9 cellular contexts compared by ENCODE assay signal in the genomic region with DNA sequence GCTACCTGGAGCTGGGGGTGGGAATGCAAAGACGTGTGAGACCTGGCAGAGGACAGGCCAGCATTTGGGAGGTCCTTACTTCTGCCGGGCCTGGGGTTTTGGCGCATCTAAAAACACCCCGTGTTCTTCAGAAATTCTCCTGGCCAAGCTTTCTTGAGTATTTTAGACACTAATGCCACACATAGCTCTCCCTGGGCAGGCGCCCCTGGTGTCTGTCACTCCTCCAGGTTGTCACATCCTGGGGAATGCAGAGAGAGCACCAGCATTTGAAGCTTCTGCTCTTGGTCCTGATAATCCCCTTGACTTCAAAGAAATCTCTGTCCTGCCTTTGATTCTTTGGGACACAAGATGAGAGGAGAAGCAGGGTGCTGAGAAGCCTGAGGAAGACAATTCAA. TPM values are rescaled to one million over a fixed set of nuclear protein-coding genes. Genes with fewer than 3 reads are reported as not detected.
A peak's percentile ranks its signal among the peaks of the same experiment; 100 is the strongest.
DNase-seq lines count a peak whose midpoint lies in the region; ATAC-seq, FAIRE-seq and TF ChIP-seq lines count a peak whose summit lies in the region.
"Had no signal": no experiment of that assay in that cellular context is flagged by ENCODE, and none has a peak within 500 bp of the region (broad histone marks: within the 10 kb centered on the region; RNA-seq: fewer than 3 reads in every experiment).

No MANE protein-coding gene starts in this region.

- TF ChIP-seq CTCF in DND-41 (IDR thresholded peaks at IDR 0.05; ENCODE audit: borderline replicate concordance, extremely low read depth, low read length, poor library complexity, severe bottlenecking) (no peak), endothelial cell of umbilical vein (IDR thresholded peaks at IDR 0.05; ENCODE audit: extremely low read depth in 1 of 2, insufficient read depth in 1 of 2, low read depth in 1 of 2, low read length in 2 of 2) (no peak), osteoblast (IDR thresholded peaks at IDR 0.05; ENCODE audit: extremely low read depth, low read depth, low read length) (no peak)

- peak overlapping the region; percentile 69 for H3K4me2 ChIP-seq in DND-41 (ENCODE audit: insufficient read depth, low read length)
- peak overlapping the region; percentile 64 for H3K4me2 ChIP-seq in Karpas-422 (ENCODE audit: low read depth, low read length, poor library complexity, severe bottlenecking)
- H3K4me2 ChIP-seq in endothelial cell of umbilical vein (ENCODE audit: insufficient read depth, low read length), result no peak overlapping the region
- H3K4me2 ChIP-seq in osteoblast (ENCODE audit: insufficient read depth, low read length), result no peak overlapping the region

- POLR2A ChIA-PET in endothelial cell of umbilical vein (lab: Charles Lee), result interaction anchor here (0.6 kb wide), 1 partner anchor 90 kb away, joined by 3 read pairs; no protein-coding TSS in a partner anchor

- H3K27ac ChIP-seq in DND-41 (ENCODE audit: low read length), result peak overlapping the region; percentile 65
- no peak overlapping the region for H3K27ac ChIP-seq in Karpas-422 (ENCODE audit: low read length)
- H3K27ac ChIP-seq in endothelial cell of umbilical vein (ENCODE audit: insufficient read depth, low read depth, low read length), result no peak overlapping the region
- H3K27ac ChIP-seq in osteoblast (ENCODE audit: low read depth, low read length), result no peak overlapping the region
- H3K27ac ChIP-seq: neutrophil had no signal

- H3K9ac ChIP-seq in DND-41 (ENCODE audit: low read depth, low read length) (peak overlapping the region; percentile 53), Karpas-422 (ENCODE audit: low read length) (peak overlapping the region; percentile 47), endothelial cell of umbilical vein (replicated peaks; ENCODE audit: extremely low read depth, insufficient read depth, low read length) (no peak overlapping the region)

- H3K9me3 ChIP-seq in DND-41 (ENCODE audit: insufficient read depth, low read length, severe bottlenecking), result no peaks in the 10 kb centered on the region
- H3K9me3 ChIP-seq in Karpas-422 (ENCODE audit: low read length), result no peaks in the 10 kb centered on the region
- no peaks in the 10 kb centered on the region for H3K9me3 ChIP-seq in endothelial cell of umbilical vein (replicated peaks; ENCODE audit: control insufficient read depth, insufficient read depth, low read length)
- no peaks in the 10 kb centered on the region for H3K9me3 ChIP-seq in osteoblast (ENCODE audit: low read depth, low read length)
- H3K9me3 ChIP-seq: neutrophil had no signal

- H3K36me3 ChIP-seq in DND-41 (ENCODE audit: insufficient read depth, low read length), result no peaks in the 10 kb centered on the region
- H3K36me3 ChIP-seq in Karpas-422 (ENCODE audit: insufficient read depth, low read length), result no peaks in the 10 kb centered on the region
- H3K36me3 ChIP-seq in endothelial cell of umbilical vein (ENCODE audit: control insufficient read depth in 2 of 2, extremely low read depth in 1 of 2, insufficient read depth in 2 of 2, low read length in 2 of 2), result no peaks in the 10 kb centered on the region
- H3K36me3 ChIP-seq in osteoblast (ENCODE audit: insufficient read depth, low read length), result no peaks in the 10 kb centered on the region
- H3K36me3 ChIP-seq: neutrophil had no signal

- H3K4me1 ChIP-seq in DND-41 (ENCODE audit: insufficient read depth, low read length) (peaks cover 13% of the 10 kb centered on the region), Karpas-422 (ENCODE audit: low read length) (peaks cover 25% of the 10 kb centered on the region), endothelial cell of umbilical vein (ENCODE audit: control insufficient read depth, extremely low read depth, insufficient read depth, low read length) (no peaks in the 10 kb centered on the region), osteoblast (ENCODE audit: insufficient read depth, low read length) (no peaks in the 10 kb centered on the region)

- dilution Hi-C loops in endothelial cell of umbilical vein (cut with MboI; ENCODE audit: extremely low pct_ligation_motif_present, low sequenced_read_pairs), result no loop called here

- ATAC-seq in DND-41 (ENCODE audit: insufficient read depth, low read depth) (no peak; the same call in none of the 3 replicates), HG02642 (IDR thresholded peaks at IDR 0.05; ENCODE audit: poor library complexity, unreplicated experiment) (no peak)

- H2AFZ ChIP-seq in DND-41 (ENCODE audit: low read depth, low read length) (peak overlapping the region; percentile 94), Karpas-422 (ENCODE audit: low read length) (peak overlapping the region; percentile 93; the same call in 1 of the 2 replicates), endothelial cell of umbilical vein (ENCODE audit: low read depth, low read length) (peak overlapping the region; percentile 75), osteoblast (ENCODE audit: low read length) (peak overlapping the region; percentile 51)

- H4K20me1 ChIP-seq in DND-41 (ENCODE audit: insufficient read depth, low read length), result no peaks in the 10 kb centered on the region
- H4K20me1 ChIP-seq in Karpas-422 (ENCODE audit: insufficient read depth, low read depth, low read length), result no peaks in the 10 kb centered on the region
- no peaks in the 10 kb centered on the region for H4K20me1 ChIP-seq in endothelial cell of umbilical vein (replicated peaks; ENCODE audit: control insufficient read depth, extremely low read depth, insufficient read depth, low read length)
- H4K20me1 ChIP-seq in osteoblast (ENCODE audit: insufficient read depth, low read length), result no peaks in the 10 kb centered on the region

- FAIRE-seq in endothelial cell of umbilical vein (lab: Jason Lieb, UNC), result no peak

- no peak for TF ChIP-seq POLR2A in endothelial cell of umbilical vein (IDR thresholded peaks at IDR 0.05; ENCODE audit: low read depth, low read length)

- peak overlapping the region in 1 of 2 experiments; percentile 57; a peak in 2 of 4 replicates for H3K4me3 ChIP-seq in DND-41 (ENCODE audit: low read depth in 1 of 2, low read length in 2 of 2)
- peak overlapping the region; percentile 44; the same call in 1 of the 2 replicates for H3K4me3 ChIP-seq in Karpas-422 (ENCODE audit: low read length)
- H3K4me3 ChIP-seq in endothelial cell of umbilical vein (replicated peaks in 1 of 3; ENCODE audit: insufficient read depth in 1 of 3, low read depth in 1 of 3, low read length in 3 of 3), result no peak overlapping the region
- no peak overlapping the region for H3K4me3 ChIP-seq in osteoblast (ENCODE audit: insufficient read depth, low read length)

- intact Hi-C loops in endothelial cell of umbilical vein (cut with micrococcal nuclease), result loop anchor here (1.0 kb wide), 1 partner anchor 225 kb away; a partner anchor contains a TSS
- intact Hi-C loops in posterior vena cava (cut with DNase I), result no loop called here

- DNase-seq in DND-41, result no peak
- DNase-seq in Karpas-422, result peak; percentile 41
- no peak for DNase-seq in endothelial cell of umbilical vein (ENCODE audit: low read depth, low spot score)
- peak; percentile 67 for DNase-seq in osteoblast (ENCODE audit: insufficient read length, low spot score, missing footprints)
- DNase-seq in NCI-H2196 treated with DMSO at 0.1 percent for 48 hours (lab: John Stamatoyannopoulos, UW; ENCODE audit: unreplicated experiment), result no peak
- DNase-seq in posterior vena cava (ENCODE audit: low spot score), result no peak
- no peak for DNase-seq in HuH-7.5 (ENCODE audit: low spot score)

- H3K79me2 ChIP-seq in DND-41 (ENCODE audit: insufficient read depth, low read length) (no peaks in the 10 kb centered on the region), Karpas-422 (ENCODE audit: low read length) (no peaks in the 10 kb centered on the region), endothelial cell of umbilical vein (ENCODE audit: control insufficient read depth, insufficient read depth, low read length) (no peaks in the 10 kb centered on the region), osteoblast (ENCODE audit: insufficient read depth, low read length) (no peaks in the 10 kb centered on the region)

- BruUV-seq in endothelial cell of umbilical vein (replicated peaks; lab: Mats Ljungman, UMichigan), result no TSS peak

- CTCF ChIA-PET in endothelial cell of umbilical vein (lab: Charles Lee), result interaction anchor here (0.9 to 1.3 kb wide), 3 partner anchors 11 to 34 kb away, joined by 3 read pairs; no protein-coding TSS in a partner anchor

- H3K9me1 ChIP-seq in endothelial cell of umbilical vein (replicated peaks; ENCODE audit: control insufficient read depth, extremely low read depth, insufficient read depth, low read length), result no peaks in the 10 kb centered on the region

- H3K27me3 ChIP-seq in DND-41 (ENCODE audit: insufficient read depth, low read length, poor library complexity) (no peaks in the 10 kb centered on the region), Karpas-422 (ENCODE audit: low read length) (no peaks in the 10 kb centered on the region), endothelial cell of umbilical vein (ENCODE audit: control insufficient read depth in 2 of 2, insufficient read depth in 2 of 2, low read length in 2 of 2) (no peaks in the 10 kb centered on the region), osteoblast (ENCODE audit: insufficient read depth, low read length) (no peaks in the 10 kb centered on the region)

- H3K9me2 ChIP-seq in Karpas-422 (replicated peaks; ENCODE audit: insufficient read depth, low read length), result no peaks in the 10 kb centered on the region

RNA-seq across cellular contexts. Expression of a gene that starts 6.0 kb away (rescaled TPM):
- not detected in 2 replicates for total RNA-seq in Karpas-422 (2014; rRNA removed; shearing (Covaris generic); ENCODE audit: low replicate concordance)
- total RNA-seq in endothelial cell of umbilical vein, result not detected in 2 replicates
- polyA plus RNA-seq in endothelial cell of umbilical vein, result not detected in 2 replicates
- not detected in 2 replicates for polyA plus RNA-seq in endothelial cell of umbilical vein (2011; cell fraction: cytosol; rRNA removed)
- not detected in 2 replicates for polyA plus RNA-seq in endothelial cell of umbilical vein (2011; cell fraction: nucleus; rRNA removed)
- polyA plus RNA-seq in endothelial cell of umbilical vein (2012), result not detected in 2 replicates
- not detected in 2 replicates for polyA minus RNA-seq in endothelial cell of umbilical vein
- polyA minus RNA-seq in endothelial cell of umbilical vein (2011; cell fraction: cytosol; rRNA and poly(A)+ RNA removed), result not detected
- not detected in 2 replicates for polyA minus RNA-seq in endothelial cell of umbilical vein (2011; cell fraction: nucleus; rRNA and poly(A)+ RNA removed)
- total RNA-seq in osteoblast, result under 0.01 TPM in 1 of 2 replicates, not detected in the other
- not detected for total RNA-seq in posterior vena cava

RNA-seq across cellular contexts. Expression of a gene that starts 39.3 kb away (rescaled TPM):
- not detected in 2 replicates for total RNA-seq in Karpas-422 (2014; rRNA removed; shearing (Covaris generic); ENCODE audit: low replicate concordance)
- total RNA-seq in endothelial cell of umbilical vein, result not detected in 2 replicates
- not detected in 2 replicates for polyA plus RNA-seq in endothelial cell of umbilical vein
- not detected in 2 replicates for polyA plus RNA-seq in endothelial cell of umbilical vein (2011; cell fraction: cytosol; rRNA removed)
- polyA plus RNA-seq in endothelial cell of umbilical vein (2011; cell fraction: nucleus; rRNA removed), result not detected in 2 replicates
- polyA plus RNA-seq in endothelial cell of umbilical vein (2012), result 0.09 TPM in 1 of 2 replicates, not detected in the other
- not detected in 2 replicates for polyA minus RNA-seq in endothelial cell of umbilical vein
- not detected for polyA minus RNA-seq in endothelial cell of umbilical vein (2011; cell fraction: cytosol; rRNA and poly(A)+ RNA removed)
- polyA minus RNA-seq in endothelial cell of umbilical vein (2011; cell fraction: nucleus; rRNA and poly(A)+ RNA removed), result not detected in 2 replicates
- 1.5 and 6.2 TPM in 2 replicates for total RNA-seq in osteoblast
- total RNA-seq in posterior vena cava, result 10 to 100 TPM; 22.5 to 57.0 TPM

Comparison
In these comparisons a context has a peak if more than half of its experiments do, and no peak if none do; other contexts are left out.
1. DNase-seq: peak in Karpas-422 (single experiment) and osteoblast (single experiment); none in DND-41 (single experiment), endothelial cell of umbilical vein (single experiment), NCI-H2196 treated with DMSO at 0.1 percent for 48 hours (single experiment), posterior vena cava (single experiment) and HuH-7.5 (single experiment).
2. H3K4me2 ChIP-seq: peak in DND-41 (single experiment) and Karpas-422 (single experiment); none in endothelial cell of umbilical vein (single experiment) and osteoblast (single experiment).
3. Peak in every context shown above with its lines, with median percentiles within 50 percentile points of each other: H2AFZ ChIP-seq.